8 cellular contexts compared by ENCODE assay signal in genomic region chr1:5975133-5975880, GRCh38. TPM values are rescaled to one million over a fixed set of nuclear protein-coding genes. Genes with fewer than 3 reads are reported as not detected.
DNase-seq lines count a peak whose midpoint lies in the region; ATAC-seq and TF ChIP-seq lines count a peak whose summit lies in the region.

No MANE protein-coding gene starts in this region.

- no peaks in the 10 kb centered on the region for H3K27me3 ChIP-seq in Loucy (ENCODE audit: insufficient read depth, low read length, poor library complexity, severe bottlenecking)

- no peak overlapping the region for H2AFZ ChIP-seq in Loucy (ENCODE audit: low read length)

- no peak overlapping the region for H3K27ac Mint-ChIP-seq in stimulated activated memory B cell treated with anti-CD40 and anti-IgM and Interleukin-4, amounts not matched to agents 10 μg/mL and 1 μg/mL and 100 μg/mL, for 72 hours

- no peaks in the 10 kb centered on the region for H3K9me3 ChIP-seq in Loucy (ENCODE audit: insufficient read depth, low read depth, low read length)

- peaks cover 12% of the 10 kb centered on the region for H3K36me3 Mint-ChIP-seq in stimulated activated memory B cell treated with anti-CD40 and anti-IgM and Interleukin-4, amounts not matched to agents 10 μg/mL and 1 μg/mL and 100 μg/mL, for 72 hours

- ATAC-seq in stimulated activated memory B cell treated with anti-CD40 and anti-IgM and Interleukin-4, amounts not matched to agents 10 μg/mL and 1 μg/mL and 100 μg/mL, for 72 hours = peak; percentile 35
- ATAC-seq in GM19463 (IDR thresholded peaks at IDR 0.05; ENCODE audit: unreplicated experiment) = no peak
- ATAC-seq in HG03571 (IDR thresholded peaks at IDR 0.05; ENCODE audit: unreplicated experiment) = no peak

- TF ChIP-seq CTCF in Loucy (conservative IDR thresholded peaks at IDR 0.05; ENCODE audit: low read length) = peak; percentile 75

- no peaks in the 10 kb centered on the region for H3K27me3 Mint-ChIP-seq in stimulated activated memory B cell treated with anti-CD40 and anti-IgM and Interleukin-4, amounts not matched to agents 10 μg/mL and 1 μg/mL and 100 μg/mL, for 72 hours

- no peaks in the 10 kb centered on the region for H3K9me2 ChIP-seq in Loucy (replicated peaks; ENCODE audit: low read depth, low read length)

- H4K20me1 ChIP-seq in Loucy (ENCODE audit: insufficient read depth, low read length, poor library complexity, severe bottlenecking) = no peaks in the 10 kb centered on the region

- no peaks in the 10 kb centered on the region for H3K4me1 ChIP-seq in Loucy (ENCODE audit: insufficient read depth, low read length, poor library complexity, severe bottlenecking)

- H3K4me3 ChIP-seq in Loucy (ENCODE audit: low read length, poor library complexity, severe bottlenecking) = no peak overlapping the region

- H3K9ac ChIP-seq in Loucy (ENCODE audit: low read depth, low read length, poor library complexity, severe bottlenecking) = no peak overlapping the region

- H3K4me1 Mint-ChIP-seq in stimulated activated memory B cell treated with anti-CD40 and anti-IgM and Interleukin-4, amounts not matched to agents 10 μg/mL and 1 μg/mL and 100 μg/mL, for 72 hours = peaks cover 2% of the 10 kb centered on the region

- peaks cover 8% of the 10 kb centered on the region; the same call in 1 of the 2 replicates for H3K36me3 ChIP-seq in Loucy (ENCODE audit: insufficient read depth, low read length)

- no peaks in the 10 kb centered on the region for H3K9me3 Mint-ChIP-seq in stimulated activated memory B cell treated with anti-CD40 and anti-IgM and Interleukin-4, amounts not matched to agents 10 μg/mL and 1 μg/mL and 100 μg/mL, for 72 hours

- no peak overlapping the region for H3K4me3 Mint-ChIP-seq in stimulated activated memory B cell treated with anti-CD40 and anti-IgM and Interleukin-4, amounts not matched to agents 10 μg/mL and 1 μg/mL and 100 μg/mL, for 72 hours

- DNase-seq in GDM1 (lab: John Stamatoyannopoulos, UW) (peak; percentile 21), T-helper 9 cell (peak; percentile 34), cerebellum (ENCODE audit: low spot score) (peak; percentile 27), left kidney (ENCODE audit: low read depth, low spot score) (peak; percentile 81)

- no peaks in the 10 kb centered on the region for H3K79me2 ChIP-seq in Loucy (ENCODE audit: insufficient read depth, low read length)

- peaks cover 8% of the 10 kb centered on the region; the same call in 1 of the 2 replicates for H3F3A ChIP-seq in Loucy (ENCODE audit: low read depth)

- H3K4me2 ChIP-seq in Loucy (ENCODE audit: low read depth, low read length, poor library complexity, severe bottlenecking) = no peak overlapping the region

RNA-seq across cellular contexts. Expression of gene NPHP4, which starts 16.9 kb away (rescaled TPM):
- total RNA-seq in cerebellum = 21.7 TPM

Comparison
In these comparisons a context has a peak if more than half of its experiments do, and no peak if none do; other contexts are left out.
1. DNase-seq: peak in every context shown above with its lines; median percentile 81 in left kidney; 34 in T-helper 9 cell; 27 in cerebellum; 21 in GDM1.